ENCODE assay signal across 17 cellular contexts in the genomic region with DNA sequence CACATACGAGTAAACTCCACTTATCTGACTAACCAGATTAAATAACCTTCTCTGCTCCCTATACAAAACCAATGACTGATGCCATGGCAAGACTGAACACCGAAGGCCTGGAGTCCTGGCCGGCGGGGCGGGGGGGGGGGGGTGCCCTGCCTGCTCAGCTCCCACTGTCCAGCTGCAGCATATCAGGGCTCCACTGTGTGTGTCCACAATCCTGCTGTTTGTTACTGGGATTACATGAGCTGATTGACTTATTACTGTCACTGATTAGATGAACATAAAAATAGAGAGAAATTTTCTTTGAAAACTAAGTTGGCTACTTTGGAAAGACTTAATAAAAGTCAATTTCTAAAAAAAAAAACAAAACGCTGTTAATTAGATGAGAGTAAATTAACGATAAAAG.
DNase-seq lines count a peak whose midpoint lies in the region; ATAC-seq and TF ChIP-seq lines count a peak whose summit lies in the region.
"Had no signal": no experiment of that assay in that cellular context is flagged by ENCODE, and none has a peak within 500 bp of the region (broad histone marks: within the 10 kb centered on the region; RNA-seq: fewer than 3 reads in every experiment).

No MANE protein-coding gene starts in this region.

- no peaks in the 10 kb centered on the region for H3K27me3 ChIP-seq in KMS-11 (ENCODE audit: insufficient read depth, low read depth)

- H3K27ac ChIP-seq in KMS-11, result peak overlapping the region; percentile 90
- H3K27ac ChIP-seq in substantia nigra (ENCODE audit: low read depth, low read length, poor library complexity, severe bottlenecking), result peak overlapping the region; percentile 88
- H3K27ac ChIP-seq: 22Rv1 had no signal

- no peak for ATAC-seq in HG03097 (IDR thresholded peaks at IDR 0.05; ENCODE audit: low FRiP score, unreplicated experiment)

- H2AFZ ChIP-seq in KMS-11 (ENCODE audit: low read depth), result no peak overlapping the region

- peaks cover 64% of the 10 kb centered on the region for H3K4me1 ChIP-seq in KMS-11 (ENCODE audit: low read depth, poor library complexity, severe bottlenecking)

- H3K4me3 ChIP-seq in KMS-11 (IDR thresholded peaks at IDR 0.05; ENCODE audit: insufficient read depth, low read depth, low read length), result no peak overlapping the region

- no peak for TF ChIP-seq CTCF in KMS-11 (conservative IDR thresholded peaks at IDR 0.05; ENCODE audit: low read depth, low read length)

- no peaks in the 10 kb centered on the region for H4K20me1 ChIP-seq in KMS-11 (ENCODE audit: insufficient read depth)

- DNase-seq in NCI-H146 (lab: John Stamatoyannopoulos, UW) (peak; percentile 15), NCI-H146 treated with DMSO at 0.1 percent for 48 hours (lab: John Stamatoyannopoulos, UW; ENCODE audit: unreplicated experiment) (no peak), hippocampal formation (lab: John Stamatoyannopoulos, UW) (peak; percentile 62 to 69), substantia nigra (lab: John Stamatoyannopoulos, UW) (peak in 17 of 49 donors; percentile 25 to 66 (median 36)), cerebellar cortex (ENCODE audit: low spot score) (no peak), SW 1271 (lab: John Stamatoyannopoulos, UW) (no peak)
- DNase-seq: DND-41, H9, IMR-90, Kasumi-1, NCI-H1930, NCI-H2171, NCI-H446, NCI-H69 had no signal

- H3K9ac ChIP-seq in KMS-11, result peak overlapping the region; percentile 0; the same call in 1 of the 2 replicates

- H3K79me2 ChIP-seq in KMS-11 (ENCODE audit: insufficient read depth, low read depth), result no peaks in the 10 kb centered on the region

- peak overlapping the region; percentile 99; the same call in 1 of the 2 replicates for H3K4me2 ChIP-seq in KMS-11

- peaks cover 5% of the 10 kb centered on the region; the same call in 1 of the 2 replicates for H3K36me3 ChIP-seq in KMS-11 (ENCODE audit: insufficient read depth)

Comparison
In these comparisons a context has a peak if more than half of its experiments do, and no peak if none do; other contexts are left out.
1. DNase-seq: peak in NCI-H146 (single experiment) and hippocampal formation (2 of 2); none in NCI-H146 treated with DMSO at 0.1 percent for 48 hours (single experiment), cerebellar cortex (single experiment) and SW 1271 (0 of 2).